21 cellular contexts compared by ENCODE assay signal in the genomic region with DNA sequence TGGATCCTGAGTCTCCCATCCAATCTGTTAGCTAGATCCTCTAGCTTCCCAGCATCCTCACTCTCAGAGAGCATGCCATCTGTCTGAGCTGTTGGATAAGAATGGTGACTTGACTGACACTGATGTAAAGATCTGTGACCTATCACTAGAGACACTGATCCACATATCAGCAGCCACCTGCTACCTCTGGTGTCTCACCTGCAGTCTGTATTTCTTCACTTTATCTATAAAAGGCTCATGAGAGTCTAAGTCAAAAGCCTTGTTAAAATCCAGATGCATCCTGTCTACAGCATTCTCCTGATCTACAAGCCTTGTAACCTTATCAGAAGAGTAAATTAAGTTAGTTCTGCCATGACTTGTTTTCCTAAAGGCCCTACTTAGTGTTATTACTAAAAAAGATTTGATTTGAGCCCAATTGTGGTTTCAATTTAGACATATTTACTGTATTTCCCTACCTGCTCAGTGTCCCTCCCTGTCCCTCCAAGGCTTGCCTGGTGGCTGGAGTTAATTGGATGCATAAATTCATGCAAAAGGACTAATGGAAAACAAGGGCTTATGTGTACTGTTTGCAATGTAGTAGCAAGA. TPM values are rescaled to one million over a fixed set of nuclear protein-coding genes. Genes with fewer than 3 reads are reported as not detected.
DNase-seq lines count a peak whose midpoint lies in the region; FAIRE-seq and TF ChIP-seq lines count a peak whose summit lies in the region.
"Had no signal": no experiment of that assay in that cellular context is flagged by ENCODE, and none has a peak within 500 bp of the region (broad histone marks: within the 10 kb centered on the region; RNA-seq: fewer than 3 reads in every experiment).

No MANE protein-coding gene starts in this region.

- H3K79me2 ChIP-seq in SK-N-SH (ENCODE audit: insufficient read depth) (no peaks in the 10 kb centered on the region), astrocyte (ENCODE audit: insufficient read depth, low read length) (no peaks in the 10 kb centered on the region), trophoblast cell (ENCODE audit: control insufficient read depth, insufficient read depth, low read length, poor library complexity) (no peaks in the 10 kb centered on the region)

- POLR2A ChIA-PET in SK-N-SH (lab: Yijun Ruan, JAX): no interaction called here

- no peak overlapping the region for H2BK120ac ChIP-seq in trophoblast cell (ENCODE audit: insufficient read depth, low read length, poor library complexity)

- H3K9me3 Mint-ChIP-seq in astrocyte (ENCODE audit: unreplicated experiment): no peaks in the 10 kb centered on the region
- H3K9me3 Mint-ChIP-seq: CD4-positive, alpha-beta T cell; CD8-positive, alpha-beta T cell had no signal

- H4K20me1 ChIP-seq in SK-N-SH (ENCODE audit: insufficient read depth) (no peaks in the 10 kb centered on the region), astrocyte (ENCODE audit: insufficient read depth, low read length) (no peaks in the 10 kb centered on the region)

- no peaks in the 10 kb centered on the region for H3K79me1 ChIP-seq in trophoblast cell (ENCODE audit: low read length)

- no peak for TF ChIP-seq RAD21 in SK-N-SH (IDR thresholded peaks at IDR 0.05; ENCODE audit: low read length)

- TF ChIP-seq EP300 in SK-N-SH (IDR thresholded peaks at IDR 0.05; ENCODE audit: borderline replicate concordance in 1 of 2, low read depth in 1 of 2, low read length in 1 of 2): peak in 1 of 2 experiments; percentile 89; a peak in 2 of 4 replicates

- no peak overlapping the region for H2AK5ac ChIP-seq in trophoblast cell (ENCODE audit: low read length)

- H3K4me3 ChIP-seq in SK-N-SH (ENCODE audit: low read depth in 2 of 2, low read length in 1 of 2) (no peak overlapping the region), astrocyte (ENCODE audit: insufficient read depth, low read depth, low read length) (no peak overlapping the region), trophoblast cell (ENCODE audit: low read depth, low read length) (no peak overlapping the region)
- H3K4me3 ChIP-seq: A549; BLaER1 treated with 17β-estradiol and CSF1 and Interleukin-3, amounts not matched to agents 10 nM and 100 nM had no signal

- no peak overlapping the region for H3K18ac ChIP-seq in trophoblast cell (ENCODE audit: low read length)

- FAIRE-seq in astrocyte (lab: Jason Lieb, UNC): peak; percentile 74
- FAIRE-seq: D721Med, G401.6, GM12891 had no signal

- H3K4ac ChIP-seq in trophoblast cell (ENCODE audit: low read depth, low read length): no peak overlapping the region

- H3K36me3 ChIP-seq in SK-N-SH (replicated peaks in 1 of 2; ENCODE audit: control insufficient read depth in 1 of 2, insufficient read depth in 2 of 2, low read length in 1 of 2) (no peaks in the 10 kb centered on the region), astrocyte (ENCODE audit: insufficient read depth, low read length) (no peaks in the 10 kb centered on the region), trophoblast cell (ENCODE audit: control insufficient read depth in 1 of 2, insufficient read depth in 2 of 2, low read length in 2 of 2) (no peaks in the 10 kb centered on the region)
- H3K36me3 ChIP-seq: BLaER1 treated with 17β-estradiol and CSF1 and Interleukin-3, amounts not matched to agents 10 nM and 100 nM had no signal

- H4K8ac ChIP-seq in trophoblast cell (ENCODE audit: low read depth, low read length): no peak overlapping the region

- no peak overlapping the region for H3K27ac Mint-ChIP-seq in astrocyte (ENCODE audit: unreplicated experiment)
- H3K27ac Mint-ChIP-seq: CD4-positive, alpha-beta T cell; CD8-positive, alpha-beta T cell had no signal

- H2AFZ ChIP-seq in SK-N-SH (ENCODE audit: low read depth): no peak overlapping the region
- no peak overlapping the region for H2AFZ ChIP-seq in astrocyte (ENCODE audit: low read depth, low read length)
- no peak overlapping the region for H2AFZ ChIP-seq in trophoblast cell (ENCODE audit: insufficient read depth, low read length, poor library complexity)

- H2BK5ac ChIP-seq in trophoblast cell (ENCODE audit: low read depth, low read length, poor library complexity): no peak overlapping the region

- H3K23ac ChIP-seq in trophoblast cell (ENCODE audit: low read length): no peak overlapping the region

- no peaks in the 10 kb centered on the region for H3F3A ChIP-seq in SK-N-SH (replicated peaks; ENCODE audit: insufficient read depth)

- peaks cover 0 to 8% of the 10 kb centered on the region in 2 experiments; a peak in 2 of 4 replicates for H3K4me1 ChIP-seq in SK-N-SH (ENCODE audit: control insufficient read depth in 1 of 2, insufficient read depth in 2 of 2, low read depth in 1 of 2, low read length in 1 of 2)
- H3K4me1 ChIP-seq in astrocyte (ENCODE audit: insufficient read depth, low read length): no peaks in the 10 kb centered on the region
- H3K4me1 ChIP-seq in trophoblast cell (ENCODE audit: control insufficient read depth in 1 of 2, insufficient read depth in 2 of 2, low read length in 2 of 2): no peaks in the 10 kb centered on the region
- H3K4me1 ChIP-seq: A549; BLaER1 treated with 17β-estradiol and CSF1 and Interleukin-3, amounts not matched to agents 10 nM and 100 nM; Caco-2 had no signal

- H3K14ac ChIP-seq in trophoblast cell (ENCODE audit: low read length): no peak overlapping the region

- H2BK12ac ChIP-seq in trophoblast cell (ENCODE audit: low read length): no peak overlapping the region

- peaks cover 14% of the 10 kb centered on the region for H3K27me3 Mint-ChIP-seq in astrocyte (ENCODE audit: low read depth, unreplicated experiment)

- H3K27me3 ChIP-seq in SK-N-SH (ENCODE audit: insufficient read depth) (peaks cover 21% of the 10 kb centered on the region), astrocyte (ENCODE audit: insufficient read depth, low read length) (no peaks in the 10 kb centered on the region), trophoblast cell (ENCODE audit: insufficient read depth, low read length) (no peaks in the 10 kb centered on the region)

- peaks cover 3% of the 10 kb centered on the region for H3K4me1 Mint-ChIP-seq in astrocyte (ENCODE audit: low read depth, unreplicated experiment)

- TF ChIP-seq CTCF in SK-N-SH (IDR thresholded peaks at IDR 0.05): no peak
- no peak for TF ChIP-seq CTCF in astrocyte (IDR thresholded peaks at IDR 0.05; ENCODE audit: insufficient read depth, low read depth, low read length)

- no peak overlapping the region for H3K9ac ChIP-seq in SK-N-SH
- no peak overlapping the region for H3K9ac ChIP-seq in astrocyte (ENCODE audit: low read length)
- no peak overlapping the region for H3K9ac ChIP-seq in trophoblast cell (ENCODE audit: low read length)
- H3K9ac ChIP-seq: BLaER1 treated with 17β-estradiol and CSF1 and Interleukin-3, amounts not matched to agents 10 nM and 100 nM had no signal

- H3K4me3 Mint-ChIP-seq in astrocyte (ENCODE audit: unreplicated experiment): no peak overlapping the region
- H3K4me3 Mint-ChIP-seq: CD4-positive, alpha-beta T cell; CD8-positive, alpha-beta T cell had no signal

- H3K9me3 ChIP-seq in SK-N-SH (no peaks in the 10 kb centered on the region), astrocyte (ENCODE audit: insufficient read depth, low read depth, low read length) (no peaks in the 10 kb centered on the region), trophoblast cell (ENCODE audit: insufficient read depth, low read depth, low read length) (no peaks in the 10 kb centered on the region)
- H3K9me3 ChIP-seq: A549; BLaER1 treated with 17β-estradiol and CSF1 and Interleukin-3, amounts not matched to agents 10 nM and 100 nM; Caco-2 had no signal

- DNase-seq in NCI-H82 (lab: John Stamatoyannopoulos, UW) (peak; percentile 63), NCI-H82 treated with DMSO at 0.1 percent for 48 hours (lab: John Stamatoyannopoulos, UW; ENCODE audit: unreplicated experiment) (no peak), SK-N-SH (no peak), astrocyte (ENCODE audit: low read depth) (no peak), AG08395 (ENCODE audit: low spot score) (no peak), trophoblast cell (no peak)
- DNase-seq: Caco-2; Calu3; CD4-positive, alpha-beta T cell; CD8-positive, alpha-beta T cell; DMS79 treated with DMSO at 0.1 percent for 48 hours; GF-D8 had no signal

- H4K12ac ChIP-seq in trophoblast cell (ENCODE audit: low read depth, low read length): no peak overlapping the region

- no peak overlapping the region for H4K91ac ChIP-seq in trophoblast cell (ENCODE audit: low read depth, low read length)

- peak overlapping the region in 1 of 2 experiments; percentile 96; a peak in 2 of 4 replicates for H3K27ac ChIP-seq in SK-N-SH (ENCODE audit: low read depth in 2 of 2, low read length in 1 of 2)
- no peak overlapping the region for H3K27ac ChIP-seq in astrocyte (ENCODE audit: low read depth, low read length)
- H3K27ac ChIP-seq in trophoblast cell (ENCODE audit: low read depth, low read length): no peak overlapping the region
- H3K27ac ChIP-seq: 22Rv1; A549; BLaER1 treated with 17β-estradiol and CSF1 and Interleukin-3, amounts not matched to agents 10 nM and 100 nM; C4-2B had no signal

- no peaks in the 10 kb centered on the region for H3K9me2 ChIP-seq in SK-N-SH

- CTCF ChIA-PET in SK-N-SH (lab: Yijun Ruan, JAX): interaction anchor here (1.1 kb wide), 1 partner anchor 39 kb away, joined by 3 read pairs; no protein-coding TSS in a partner anchor

- no peaks in the 10 kb centered on the region for H3K36me3 Mint-ChIP-seq in astrocyte (ENCODE audit: low read depth, unreplicated experiment)
- H3K36me3 Mint-ChIP-seq: CD8-positive, alpha-beta T cell had no signal

- H3K4me2 ChIP-seq in SK-N-SH: no peak overlapping the region
- no peak overlapping the region for H3K4me2 ChIP-seq in astrocyte (ENCODE audit: low read length)
- no peak overlapping the region for H3K4me2 ChIP-seq in trophoblast cell (ENCODE audit: low read length)
- H3K4me2 ChIP-seq: A549; BLaER1 treated with 17β-estradiol and CSF1 and Interleukin-3, amounts not matched to agents 10 nM and 100 nM had no signal

TF ChIP-seq in SK-N-SH, 30 proteins besides CTCF, POLR2A, EP300 and RAD21 (continues in another document):
- TF ChIP-seq, protein P1, sequence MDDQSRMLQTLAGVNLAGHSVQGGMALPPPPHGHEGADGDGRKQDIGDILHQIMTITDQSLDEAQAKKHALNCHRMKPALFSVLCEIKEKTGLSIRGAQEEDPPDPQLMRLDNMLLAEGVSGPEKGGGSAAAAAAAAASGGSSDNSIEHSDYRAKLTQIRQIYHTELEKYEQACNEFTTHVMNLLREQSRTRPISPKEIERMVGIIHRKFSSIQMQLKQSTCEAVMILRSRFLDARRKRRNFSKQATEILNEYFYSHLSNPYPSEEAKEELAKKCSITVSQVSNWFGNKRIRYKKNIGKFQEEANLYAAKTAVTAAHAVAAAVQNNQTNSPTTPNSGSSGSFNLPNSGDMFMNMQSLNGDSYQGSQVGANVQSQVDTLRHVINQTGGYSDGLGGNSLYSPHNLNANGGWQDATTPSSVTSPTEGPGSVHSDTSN (IDR thresholded peaks at IDR 0.05): no peak

RNA-seq across cellular contexts. Expression of a gene that starts 25.4 kb away (rescaled TPM):
- 0.23 and 0.86 TPM in 2 replicates for polyA plus RNA-seq in SK-N-SH (2012; rRNA removed)
- 0.50 and 0.81 TPM in 2 replicates for polyA plus RNA-seq in SK-N-SH (2012; cell fraction: cytosol; rRNA removed)
- polyA plus RNA-seq in SK-N-SH (2012; cell fraction: nucleus; rRNA removed): 0.37 and 0.50 TPM in 2 replicates
- total RNA-seq in astrocyte: not detected in 2 replicates
- polyA plus RNA-seq in trophoblast cell (2013): 0.06 TPM in 1 of 2 replicates, not detected in the other
- total RNA-seq: A172; Caco-2; Calu3; CD4-positive, alpha-beta T cell; CD8-positive, alpha-beta T cell had no signal
- polyA plus RNA-seq: A549, BJ had no signal
